ENCODE assay signal across 1 cellular context in the genomic region with DNA sequence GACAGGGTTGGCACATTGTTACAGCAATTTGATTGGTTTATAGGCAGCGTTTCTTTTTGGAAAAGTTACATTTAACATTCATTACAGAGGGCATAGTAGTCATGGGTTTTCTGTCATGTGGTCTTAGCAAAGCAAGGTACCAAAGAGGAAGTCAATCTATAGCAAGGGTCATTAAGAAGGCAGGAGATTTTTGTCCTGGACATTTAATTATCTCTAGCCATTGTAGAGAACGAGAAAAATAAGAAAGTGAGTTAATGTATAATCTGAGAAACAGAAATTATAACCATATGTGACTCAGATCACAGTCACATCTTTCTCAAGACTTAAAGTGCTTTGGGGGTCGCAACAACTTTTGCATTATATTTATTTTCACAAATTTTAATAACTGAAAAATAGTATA.
TF ChIP-seq lines count a peak whose summit lies in the region.

No MANE protein-coding gene starts in this region.

TF ChIP-seq in K562, 482 proteins besides CTCF, POLR2A, EP300 and RAD21:
- 0 out of 4 replicates have a peak, but pooled peaks of 1 of the 2 experiments have one; percentile 20 for TF ChIP-seq MAZ (CRISPR knock-in tag; conservative IDR thresholded peaks at IDR 0.05 in 1 of 2, IDR thresholded peaks at IDR 0.05 in 1 of 2)
- TF ChIP-seq SPI1 (IDR thresholded peaks at IDR 0.05; ENCODE audit: borderline replicate concordance, low read depth, low read length), result peak; percentile 47; the same call in 1 of the 2 replicates
- no peak for TF ChIP-seq RFX5 (IDR thresholded peaks at IDR 0.05; ENCODE audit: low read depth, low read length)
- TF ChIP-seq, protein P1, sequence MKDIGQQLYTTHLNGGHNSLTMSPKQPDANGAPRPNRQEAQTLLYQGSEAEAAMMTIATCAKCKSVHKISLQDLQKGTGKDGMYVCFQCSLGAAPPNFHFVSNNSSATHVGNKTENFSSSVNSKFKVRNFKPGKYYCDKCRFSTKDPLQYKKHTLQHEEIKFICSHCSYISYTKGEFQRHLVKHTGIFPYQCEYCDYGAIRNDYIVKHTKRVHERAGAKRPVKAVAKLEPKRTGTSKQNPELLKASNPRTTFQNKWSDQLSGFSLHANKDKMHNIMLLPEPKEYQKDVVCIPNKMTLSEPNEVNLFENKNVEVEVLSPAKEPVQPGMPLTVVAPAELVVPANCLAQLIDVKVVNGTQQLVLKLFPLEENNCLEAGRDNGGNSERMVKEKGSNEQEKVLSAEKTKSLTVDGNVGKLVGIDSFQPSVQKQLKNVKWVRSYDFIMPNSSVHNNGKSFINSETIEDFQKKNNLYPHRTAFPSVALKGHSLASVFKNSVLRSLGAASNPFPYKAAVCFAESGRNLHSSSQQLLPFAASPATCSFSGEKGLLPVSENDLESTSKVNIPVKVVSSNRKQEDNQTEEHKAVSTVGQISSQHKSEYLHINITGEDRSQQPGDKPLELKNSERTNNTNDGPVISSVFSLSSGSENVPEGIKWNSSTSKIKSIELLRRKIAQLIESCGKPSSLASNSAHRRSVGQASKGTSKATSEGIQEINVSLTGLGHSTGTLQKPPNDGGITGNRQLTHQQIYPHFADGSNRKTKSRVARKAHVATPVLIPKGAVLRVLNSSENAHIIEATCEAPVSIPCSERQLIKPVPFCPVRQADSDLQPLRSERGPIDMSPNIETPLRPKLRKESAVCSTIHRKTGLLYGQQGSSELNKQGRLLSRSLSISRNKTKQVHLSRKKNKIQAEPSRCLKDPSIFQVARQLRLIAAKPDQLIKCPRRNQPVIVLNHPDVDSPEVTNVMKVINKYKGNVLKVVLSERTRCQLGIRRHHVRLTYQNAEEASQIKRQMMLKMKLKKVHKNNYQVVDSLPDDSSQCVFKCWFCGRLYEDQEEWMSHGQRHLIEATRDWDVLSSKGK (CRISPR knock-in tag; IDR thresholded peaks at IDR 0.05), result no peak
- TF ChIP-seq ZNF311 (CRISPR knock-in tag; IDR thresholded peaks at IDR 0.05), result no peak
- no peak for TF ChIP-seq SREBF1 (IDR thresholded peaks at IDR 0.05; ENCODE audit: borderline replicate concordance, low read depth, low read length)
- no peak for TF ChIP-seq ZFPM2 (CRISPR knock-in tag; IDR thresholded peaks at IDR 0.05)
- TF ChIP-seq, protein P2, sequence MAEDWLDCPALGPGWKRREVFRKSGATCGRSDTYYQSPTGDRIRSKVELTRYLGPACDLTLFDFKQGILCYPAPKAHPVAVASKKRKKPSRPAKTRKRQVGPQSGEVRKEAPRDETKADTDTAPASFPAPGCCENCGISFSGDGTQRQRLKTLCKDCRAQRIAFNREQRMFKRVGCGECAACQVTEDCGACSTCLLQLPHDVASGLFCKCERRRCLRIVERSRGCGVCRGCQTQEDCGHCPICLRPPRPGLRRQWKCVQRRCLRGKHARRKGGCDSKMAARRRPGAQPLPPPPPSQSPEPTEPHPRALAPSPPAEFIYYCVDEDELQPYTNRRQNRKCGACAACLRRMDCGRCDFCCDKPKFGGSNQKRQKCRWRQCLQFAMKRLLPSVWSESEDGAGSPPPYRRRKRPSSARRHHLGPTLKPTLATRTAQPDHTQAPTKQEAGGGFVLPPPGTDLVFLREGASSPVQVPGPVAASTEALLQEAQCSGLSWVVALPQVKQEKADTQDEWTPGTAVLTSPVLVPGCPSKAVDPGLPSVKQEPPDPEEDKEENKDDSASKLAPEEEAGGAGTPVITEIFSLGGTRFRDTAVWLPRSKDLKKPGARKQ (CRISPR knock-in tag; IDR thresholded peaks at IDR 0.05), result no peak
- TF ChIP-seq RBM34 (IDR thresholded peaks at IDR 0.05; ENCODE audit: borderline replicate concordance, insufficient read depth, low read length), result no peak
- TF ChIP-seq, protein P3, sequence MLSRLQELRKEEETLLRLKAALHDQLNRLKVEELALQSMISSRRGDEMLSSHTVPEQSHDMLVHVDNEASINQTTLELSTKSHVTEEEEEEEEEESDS (CRISPR knock-in tag; IDR thresholded peaks at IDR 0.05), result no peak
- TF ChIP-seq, protein P4, sequence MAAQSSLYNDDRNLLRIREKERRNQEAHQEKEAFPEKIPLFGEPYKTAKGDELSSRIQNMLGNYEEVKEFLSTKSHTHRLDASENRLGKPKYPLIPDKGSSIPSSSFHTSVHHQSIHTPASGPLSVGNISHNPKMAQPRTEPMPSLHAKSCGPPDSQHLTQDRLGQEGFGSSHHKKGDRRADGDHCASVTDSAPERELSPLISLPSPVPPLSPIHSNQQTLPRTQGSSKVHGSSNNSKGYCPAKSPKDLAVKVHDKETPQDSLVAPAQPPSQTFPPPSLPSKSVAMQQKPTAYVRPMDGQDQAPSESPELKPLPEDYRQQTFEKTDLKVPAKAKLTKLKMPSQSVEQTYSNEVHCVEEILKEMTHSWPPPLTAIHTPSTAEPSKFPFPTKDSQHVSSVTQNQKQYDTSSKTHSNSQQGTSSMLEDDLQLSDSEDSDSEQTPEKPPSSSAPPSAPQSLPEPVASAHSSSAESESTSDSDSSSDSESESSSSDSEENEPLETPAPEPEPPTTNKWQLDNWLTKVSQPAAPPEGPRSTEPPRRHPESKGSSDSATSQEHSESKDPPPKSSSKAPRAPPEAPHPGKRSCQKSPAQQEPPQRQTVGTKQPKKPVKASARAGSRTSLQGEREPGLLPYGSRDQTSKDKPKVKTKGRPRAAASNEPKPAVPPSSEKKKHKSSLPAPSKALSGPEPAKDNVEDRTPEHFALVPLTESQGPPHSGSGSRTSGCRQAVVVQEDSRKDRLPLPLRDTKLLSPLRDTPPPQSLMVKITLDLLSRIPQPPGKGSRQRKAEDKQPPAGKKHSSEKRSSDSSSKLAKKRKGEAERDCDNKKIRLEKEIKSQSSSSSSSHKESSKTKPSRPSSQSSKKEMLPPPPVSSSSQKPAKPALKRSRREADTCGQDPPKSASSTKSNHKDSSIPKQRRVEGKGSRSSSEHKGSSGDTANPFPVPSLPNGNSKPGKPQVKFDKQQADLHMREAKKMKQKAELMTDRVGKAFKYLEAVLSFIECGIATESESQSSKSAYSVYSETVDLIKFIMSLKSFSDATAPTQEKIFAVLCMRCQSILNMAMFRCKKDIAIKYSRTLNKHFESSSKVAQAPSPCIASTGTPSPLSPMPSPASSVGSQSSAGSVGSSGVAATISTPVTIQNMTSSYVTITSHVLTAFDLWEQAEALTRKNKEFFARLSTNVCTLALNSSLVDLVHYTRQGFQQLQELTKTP (IDR thresholded peaks at IDR 0.05; ENCODE audit: low read depth in 1 of 2, partially characterized antibody in 2 of 2), result no peak
TF ChIP-seq in K562: peak in this region for 2.
